Comparison of ENCODE assay signal across 9 cellular contexts in genomic region chr7:134174797-134175261, GRCh38. TPM values are rescaled to one million over a fixed set of nuclear protein-coding genes. Genes with fewer than 3 reads are reported as not detected.
DNase-seq lines count a peak whose midpoint lies in the region; ATAC-seq, FAIRE-seq and TF ChIP-seq lines count a peak whose summit lies in the region.
"Had no signal": no experiment of that assay in that cellular context is flagged by ENCODE, and none has a peak within 500 bp of the region (broad histone marks: within the 10 kb centered on the region; RNA-seq: fewer than 3 reads in every experiment).

No MANE protein-coding gene starts in this region.

- H3K4me2 ChIP-seq in Loucy (ENCODE audit: low read depth, low read length, poor library complexity, severe bottlenecking): peak overlapping the region; percentile 51

- no peak for TF ChIP-seq POLR2A in H54 (IDR thresholded peaks at IDR 0.05; ENCODE audit: low read depth, low read length)

- no peaks in the 10 kb centered on the region for H3K9me2 ChIP-seq in Loucy (replicated peaks; ENCODE audit: low read depth, low read length)

- no peak for TF ChIP-seq CTCF in Loucy (conservative IDR thresholded peaks at IDR 0.05; ENCODE audit: low read length)

- no peaks in the 10 kb centered on the region for H3F3A ChIP-seq in Loucy (ENCODE audit: low read depth)

- DNase-seq in H54 (ENCODE audit: insufficient read length, low spot score): peak; percentile 57
- peak; percentile 27 for DNase-seq in brain pericyte (ENCODE audit: low read depth, low spot score)
- peak; percentile 97 for DNase-seq in renal cortical epithelial cell (ENCODE audit: low read depth)
- no peak for DNase-seq in NCI-H146 (lab: John Stamatoyannopoulos, UW)
- no peak for DNase-seq in effector memory CD4-positive, alpha-beta T cell
- DNase-seq in G401 (ENCODE audit: low spot score): no peak
- DNase-seq: pancreas had no signal

- peaks cover 10% of the 10 kb centered on the region for H3K4me1 ChIP-seq in Loucy (ENCODE audit: insufficient read depth, low read length, poor library complexity, severe bottlenecking)
- H3K4me1 ChIP-seq in effector memory CD4-positive, alpha-beta T cell (ENCODE audit: control insufficient read depth, insufficient read depth, low read length, poor library complexity, severe bottlenecking): no peaks in the 10 kb centered on the region
- H3K4me1 ChIP-seq: pancreas had no signal

- H3K27me3 ChIP-seq in Loucy (ENCODE audit: insufficient read depth, low read length, poor library complexity, severe bottlenecking): no peaks in the 10 kb centered on the region
- no peaks in the 10 kb centered on the region for H3K27me3 ChIP-seq in effector memory CD4-positive, alpha-beta T cell (replicated peaks; ENCODE audit: control insufficient read depth, insufficient read depth, low read length, poor library complexity, severe bottlenecking)
- H3K27me3 ChIP-seq: pancreas had no signal

- no peaks in the 10 kb centered on the region for H3K9me3 ChIP-seq in Loucy (ENCODE audit: insufficient read depth, low read depth, low read length)
- no peaks in the 10 kb centered on the region for H3K9me3 ChIP-seq in effector memory CD4-positive, alpha-beta T cell (ENCODE audit: control insufficient read depth, low read length)
- H3K9me3 ChIP-seq: pancreas had no signal

- peak; percentile 94 for FAIRE-seq in H54 (lab: Jason Lieb, UNC)
- FAIRE-seq: pancreas had no signal

- no peak overlapping the region for H3K27ac ChIP-seq in effector memory CD4-positive, alpha-beta T cell (ENCODE audit: insufficient read depth, low read length, poor library complexity, severe bottlenecking)
- H3K27ac ChIP-seq: pancreas had no signal

- peak overlapping the region; percentile 10; the same call in 1 of the 2 replicates for H2AFZ ChIP-seq in Loucy (ENCODE audit: low read length)

- H3K36me3 ChIP-seq in Loucy (ENCODE audit: insufficient read depth, low read length): no peaks in the 10 kb centered on the region
- H3K36me3 ChIP-seq in effector memory CD4-positive, alpha-beta T cell (ENCODE audit: control insufficient read depth, insufficient read depth, low read length): no peaks in the 10 kb centered on the region
- H3K36me3 ChIP-seq: pancreas had no signal

- H4K20me1 ChIP-seq in Loucy (ENCODE audit: insufficient read depth, low read length, poor library complexity, severe bottlenecking): no peaks in the 10 kb centered on the region

- peak; percentile 94 for ATAC-seq in GM18499 (IDR thresholded peaks at IDR 0.05; ENCODE audit: insufficient read depth, unreplicated experiment)

- H3K9ac ChIP-seq in Loucy (ENCODE audit: low read depth, low read length, poor library complexity, severe bottlenecking): peak overlapping the region; percentile 11

- in situ Hi-C loops in G401 (cut with HindIII; ENCODE audit: low sequenced_read_pairs): no loop called here

- H3K79me2 ChIP-seq in Loucy (ENCODE audit: insufficient read depth, low read length): no peaks in the 10 kb centered on the region

- H3K4me3 ChIP-seq in Loucy (ENCODE audit: low read length, poor library complexity, severe bottlenecking): no peak overlapping the region
- no peak overlapping the region for H3K4me3 ChIP-seq in effector memory CD4-positive, alpha-beta T cell (ENCODE audit: insufficient read depth, low read depth, low read length, poor library complexity, severe bottlenecking)
- H3K4me3 ChIP-seq: pancreas had no signal

RNA-seq across cellular contexts. Expression of gene LRGUK, which starts 47.7 kb away (rescaled TPM):
- 0.17 and 0.94 TPM in 2 replicates for total RNA-seq in renal cortical epithelial cell
- 0.43 TPM in 1 of 2 replicates, not detected in the other for total RNA-seq in G401 (2014; rRNA removed; shearing (Covaris generic))

Comparison
In these comparisons a context has a peak if more than half of its experiments do, and no peak if none do; other contexts are left out.
1. DNase-seq: peak in H54 (single experiment), brain pericyte (single experiment) and renal cortical epithelial cell (single experiment); none in NCI-H146 (single experiment), effector memory CD4-positive, alpha-beta T cell (0 of 3) and G401 (single experiment).